ENCODE assay signal across 15 cellular contexts in genomic region chr16:15779664-15780351, GRCh38.
A peak's percentile ranks its signal among the peaks of the same experiment; 100 is the strongest.
DNase-seq lines count a peak whose midpoint lies in the region; ATAC-seq, FAIRE-seq and TF ChIP-seq lines count a peak whose summit lies in the region.
"Had no signal": no experiment of that assay in that cellular context is flagged by ENCODE, and none has a peak within 500 bp of the region (broad histone marks: within the 10 kb centered on the region; RNA-seq: fewer than 3 reads in every experiment).

No MANE protein-coding gene starts in this region.

- H3K36me3 Mint-ChIP-seq in immature natural killer cell: no peaks in the 10 kb centered on the region
- H3K36me3 Mint-ChIP-seq: CD8-positive, alpha-beta memory T cell had no signal

- H3K4me3 ChIP-seq in ascending aorta (no peak overlapping the region), kidney (ENCODE audit: low read length in 2 of 2) (no peak overlapping the region), spleen (no peak overlapping the region)
- H3K4me3 ChIP-seq: GM23248 had no signal

- peaks cover 94% of the 10 kb centered on the region in 2 donors for H3K36me3 ChIP-seq in ascending aorta
- H3K36me3 ChIP-seq in kidney (ENCODE audit: control insufficient read depth in 1 of 2, insufficient read depth in 2 of 2, low read length in 2 of 2): no peaks in the 10 kb centered on the region
- H3K36me3 ChIP-seq in spleen: peaks cover 0 to 18% (median 0%) of the 10 kb centered on the region in 6 donors

- H3K9me3 ChIP-seq in ascending aorta (no peaks in the 10 kb centered on the region), kidney (ENCODE audit: control insufficient read depth in 1 of 2, low read length in 2 of 2) (no peaks in the 10 kb centered on the region), spleen (no peaks in the 10 kb centered on the region)
- H3K9me3 ChIP-seq: Caco-2 had no signal

- H3K27me3 ChIP-seq in ascending aorta: no peaks in the 10 kb centered on the region
- no peaks in the 10 kb centered on the region for H3K27me3 ChIP-seq in spleen (replicated peaks in 1 of 7)

- ATAC-seq in left ventricle myocardium superior: no peak
- ATAC-seq in HG03159 (IDR thresholded peaks at IDR 0.05; ENCODE audit: unreplicated experiment): no peak
- ATAC-seq: HCT116 had no signal

- H3K9ac ChIP-seq in kidney (ENCODE audit: low read length in 2 of 2): no peak overlapping the region
- H3K9ac ChIP-seq: GM23248 had no signal

- no peak overlapping the region for H3K27ac Mint-ChIP-seq in immature natural killer cell

- peak overlapping the region; percentile 52 to 66 for H3K27ac ChIP-seq in ascending aorta
- no peak overlapping the region for H3K27ac ChIP-seq in kidney (ENCODE audit: low read depth in 2 of 2, low read length in 2 of 2)
- no peak overlapping the region for H3K27ac ChIP-seq in spleen
- H3K27ac ChIP-seq: GM23248 had no signal

- intact Hi-C loops in ascending aorta (cut with DNase I): loop anchor here (5.0 kb wide), 1 partner anchor 42 kb away; no protein-coding TSS in a partner anchor
- intact Hi-C loops in kidney (cut with DNase I): no loop called here
- intact Hi-C loops in spleen (cut with DNase I; ENCODE audit: low total_unique reads): no loop called here
- intact Hi-C loops in left ventricle myocardium superior (cut with micrococcal nuclease): no loop called here

- H3K9me3 Mint-ChIP-seq in immature natural killer cell: no peaks in the 10 kb centered on the region
- H3K9me3 Mint-ChIP-seq: CD8-positive, alpha-beta memory T cell had no signal

- no peak for DNase-seq in ascending aorta (ENCODE audit: low spot score in 2 of 2)
- peak; percentile 31 for DNase-seq in kidney
- DNase-seq in spleen: peak; percentile 13
- DNase-seq in left ventricle myocardium superior: no peak
- no peak for DNase-seq in GF-D8 (lab: John Stamatoyannopoulos, UW)
- no peak for DNase-seq in immature natural killer cell
- DNase-seq: Caco-2; CD8-positive, alpha-beta memory T cell; DND-41; GDM1; GM23248 had no signal

- peaks cover 0 to 2% (median 1%) of the 10 kb centered on the region in 3 donors for H3K27me3 Mint-ChIP-seq in immature natural killer cell (ENCODE audit: low read depth in 3 of 3)

- H3K4me1 ChIP-seq in ascending aorta (peaks cover 0 to 18% of the 10 kb centered on the region in 2 donors), kidney (ENCODE audit: control insufficient read depth in 1 of 2, insufficient read depth in 1 of 2, low read depth in 1 of 2, low read length in 2 of 2) (no peaks in the 10 kb centered on the region), spleen (no peaks in the 10 kb centered on the region)
- H3K4me1 ChIP-seq: Caco-2 had no signal

- H3K4me3 Mint-ChIP-seq in immature natural killer cell: no peak overlapping the region
- H3K4me3 Mint-ChIP-seq: CD8-positive, alpha-beta memory T cell had no signal

- no peaks in the 10 kb centered on the region for H3K4me1 Mint-ChIP-seq in immature natural killer cell
- H3K4me1 Mint-ChIP-seq: CD8-positive, alpha-beta memory T cell had no signal

- 89 to 95% (median 94%) methylated on average over 8 of the region's 8 CpGs for WGBS in spleen, 5 donors

- TF ChIP-seq POLR2A in spleen (IDR thresholded peaks at IDR 0.05): no peak

- no peak for TF ChIP-seq CTCF in ascending aorta (IDR thresholded peaks at IDR 0.05)
- no peak for TF ChIP-seq CTCF in kidney (IDR thresholded peaks at IDR 0.05; ENCODE audit: borderline replicate concordance, extremely low read depth, insufficient read depth)
- TF ChIP-seq CTCF in spleen (IDR thresholded peaks at IDR 0.05 in 8 of 11, conservative IDR thresholded peaks at IDR 0.05 in 3 of 11): no peak

- FAIRE-seq in kidney (lab: Jason Lieb, UNC): no peak
- FAIRE-seq: GM18507, H54 had no signal

Comparison
In these comparisons a context has a peak if more than half of its experiments do, and no peak if none do; other contexts are left out.
1. DNase-seq: peak in kidney (single experiment) and spleen (single experiment); none in ascending aorta (0 of 2), left ventricle myocardium superior (single experiment), GF-D8 (single experiment) and immature natural killer cell (0 of 3).
2. H3K27ac ChIP-seq: peak in ascending aorta (2 of 2); none in kidney (0 of 2) and spleen (0 of 8).